ENCODE assay signal across 1 cellular context in the genomic region with DNA sequence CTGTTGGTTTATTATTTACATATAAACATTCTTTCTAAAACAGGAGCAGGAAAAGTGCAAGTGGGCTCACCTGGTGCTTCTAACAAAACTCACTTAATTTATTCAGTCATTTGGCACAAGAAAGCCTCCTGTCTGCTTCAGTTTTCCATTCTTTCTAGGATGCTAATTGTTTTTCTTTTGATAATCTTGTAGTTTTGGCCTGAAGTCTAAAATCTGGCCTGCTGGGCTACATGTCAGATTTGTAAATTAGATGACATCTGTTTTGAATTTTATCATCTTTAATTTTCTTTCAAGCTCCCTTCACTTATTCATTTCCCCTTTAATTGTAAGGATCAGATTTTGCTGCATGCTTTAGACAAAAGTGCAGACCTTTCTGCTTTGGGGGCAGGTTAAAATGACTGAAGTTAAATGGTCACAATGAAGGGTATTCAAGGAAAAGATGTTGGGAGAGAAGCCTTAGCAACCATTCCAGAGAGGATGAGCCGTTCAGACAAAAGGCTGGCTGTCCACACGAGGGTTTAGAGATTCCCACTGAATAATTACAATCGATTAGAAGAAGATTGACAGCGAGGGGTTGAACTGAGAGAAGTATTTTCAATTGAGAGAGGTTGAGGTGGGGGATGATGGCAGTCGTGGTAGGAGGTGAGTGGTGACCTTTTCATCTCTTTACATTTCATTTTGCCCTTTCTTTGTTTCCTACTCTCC.
TF ChIP-seq lines count a peak whose summit lies in the region.

No MANE protein-coding gene starts in this region.

TF ChIP-seq in SK-N-SH, 30 proteins besides CTCF, POLR2A, EP300 and RAD21 (continued from another document):
- TF ChIP-seq, protein P1, sequence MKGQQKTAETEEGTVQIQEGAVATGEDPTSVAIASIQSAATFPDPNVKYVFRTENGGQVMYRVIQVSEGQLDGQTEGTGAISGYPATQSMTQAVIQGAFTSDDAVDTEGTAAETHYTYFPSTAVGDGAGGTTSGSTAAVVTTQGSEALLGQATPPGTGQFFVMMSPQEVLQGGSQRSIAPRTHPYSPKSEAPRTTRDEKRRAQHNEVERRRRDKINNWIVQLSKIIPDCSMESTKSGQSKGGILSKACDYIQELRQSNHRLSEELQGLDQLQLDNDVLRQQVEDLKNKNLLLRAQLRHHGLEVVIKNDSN (IDR thresholded peaks at IDR 0.05; ENCODE audit: borderline replicate concordance, low read depth), result no peak
- TF ChIP-seq RCOR1 (IDR thresholded peaks at IDR 0.05; ENCODE audit: low read length) (0 out of 2 replicates have a peak, but pooled peaks have one; percentile 32), FOXJ3 (CRISPR knock-in tag; IDR thresholded peaks at IDR 0.05) (no peak), NRF1 (IDR thresholded peaks at IDR 0.05; ENCODE audit: low read depth, low read length) (no peak), GABPA (IDR thresholded peaks at IDR 0.05; ENCODE audit: low read depth) (no peak), TAF1 (IDR thresholded peaks at IDR 0.05; ENCODE audit: borderline replicate concordance, low read depth, low read length) (no peak), SMC3 (IDR thresholded peaks at IDR 0.05; ENCODE audit: low read depth, low read length) (no peak), FOSL2 (IDR thresholded peaks at IDR 0.05; ENCODE audit: borderline replicate concordance, low read depth) (no peak), SIN3A (IDR thresholded peaks at IDR 0.05; ENCODE audit: borderline replicate concordance, low read depth, low read length) (no peak), JUND (IDR thresholded peaks at IDR 0.05) (peak; percentile 13; the same call in 1 of the 2 replicates), MEF2A (IDR thresholded peaks at IDR 0.05; ENCODE audit: borderline replicate concordance, low read depth) (no peak), RXRA (IDR thresholded peaks at IDR 0.05; ENCODE audit: borderline replicate concordance, low read depth) (no peak), CHD2 (IDR thresholded peaks at IDR 0.05; ENCODE audit: low read length, partially characterized antibody) (no peak), MXI1 (IDR thresholded peaks at IDR 0.05; ENCODE audit: low read depth, low read length) (no peak), FOXM1 (IDR thresholded peaks at IDR 0.05; ENCODE audit: low read depth) (no peak), EZH2phosphoT487 (IDR thresholded peaks at IDR 0.05; ENCODE audit: borderline replicate concordance, low read depth) (no peak), ELF1 (IDR thresholded peaks at IDR 0.05) (no peak), TCF12 (IDR thresholded peaks at IDR 0.05) (peak; percentile 90), TEAD4 (IDR thresholded peaks at IDR 0.05; ENCODE audit: borderline replicate concordance, insufficient read depth) (0 out of 2 replicates have a peak, but pooled peaks have one; percentile 43), RFX5 (IDR thresholded peaks at IDR 0.05; ENCODE audit: low read length) (no peak)
- TF ChIP-seq, protein P2, sequence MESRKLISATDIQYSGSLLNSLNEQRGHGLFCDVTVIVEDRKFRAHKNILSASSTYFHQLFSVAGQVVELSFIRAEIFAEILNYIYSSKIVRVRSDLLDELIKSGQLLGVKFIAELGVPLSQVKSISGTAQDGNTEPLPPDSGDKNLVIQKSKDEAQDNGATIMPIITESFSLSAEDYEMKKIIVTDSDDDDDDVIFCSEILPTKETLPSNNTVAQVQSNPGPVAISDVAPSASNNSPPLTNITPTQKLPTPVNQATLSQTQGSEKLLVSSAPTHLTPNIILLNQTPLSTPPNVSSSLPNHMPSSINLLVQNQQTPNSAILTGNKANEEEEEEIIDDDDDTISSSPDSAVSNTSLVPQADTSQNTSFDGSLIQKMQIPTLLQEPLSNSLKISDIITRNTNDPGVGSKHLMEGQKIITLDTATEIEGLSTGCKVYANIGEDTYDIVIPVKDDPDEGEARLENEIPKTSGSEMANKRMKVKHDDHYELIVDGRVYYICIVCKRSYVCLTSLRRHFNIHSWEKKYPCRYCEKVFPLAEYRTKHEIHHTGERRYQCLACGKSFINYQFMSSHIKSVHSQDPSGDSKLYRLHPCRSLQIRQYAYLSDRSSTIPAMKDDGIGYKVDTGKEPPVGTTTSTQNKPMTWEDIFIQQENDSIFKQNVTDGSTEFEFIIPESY (IDR thresholded peaks at IDR 0.05; ENCODE audit: borderline replicate concordance, low read depth), result no peak
- TF ChIP-seq, protein P3, sequence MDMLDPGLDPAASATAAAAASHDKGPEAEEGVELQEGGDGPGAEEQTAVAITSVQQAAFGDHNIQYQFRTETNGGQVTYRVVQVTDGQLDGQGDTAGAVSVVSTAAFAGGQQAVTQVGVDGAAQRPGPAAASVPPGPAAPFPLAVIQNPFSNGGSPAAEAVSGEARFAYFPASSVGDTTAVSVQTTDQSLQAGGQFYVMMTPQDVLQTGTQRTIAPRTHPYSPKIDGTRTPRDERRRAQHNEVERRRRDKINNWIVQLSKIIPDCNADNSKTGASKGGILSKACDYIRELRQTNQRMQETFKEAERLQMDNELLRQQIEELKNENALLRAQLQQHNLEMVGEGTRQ (IDR thresholded peaks at IDR 0.05; ENCODE audit: borderline replicate concordance, low read depth, low read length), result no peak
- TF ChIP-seq, protein P4, sequence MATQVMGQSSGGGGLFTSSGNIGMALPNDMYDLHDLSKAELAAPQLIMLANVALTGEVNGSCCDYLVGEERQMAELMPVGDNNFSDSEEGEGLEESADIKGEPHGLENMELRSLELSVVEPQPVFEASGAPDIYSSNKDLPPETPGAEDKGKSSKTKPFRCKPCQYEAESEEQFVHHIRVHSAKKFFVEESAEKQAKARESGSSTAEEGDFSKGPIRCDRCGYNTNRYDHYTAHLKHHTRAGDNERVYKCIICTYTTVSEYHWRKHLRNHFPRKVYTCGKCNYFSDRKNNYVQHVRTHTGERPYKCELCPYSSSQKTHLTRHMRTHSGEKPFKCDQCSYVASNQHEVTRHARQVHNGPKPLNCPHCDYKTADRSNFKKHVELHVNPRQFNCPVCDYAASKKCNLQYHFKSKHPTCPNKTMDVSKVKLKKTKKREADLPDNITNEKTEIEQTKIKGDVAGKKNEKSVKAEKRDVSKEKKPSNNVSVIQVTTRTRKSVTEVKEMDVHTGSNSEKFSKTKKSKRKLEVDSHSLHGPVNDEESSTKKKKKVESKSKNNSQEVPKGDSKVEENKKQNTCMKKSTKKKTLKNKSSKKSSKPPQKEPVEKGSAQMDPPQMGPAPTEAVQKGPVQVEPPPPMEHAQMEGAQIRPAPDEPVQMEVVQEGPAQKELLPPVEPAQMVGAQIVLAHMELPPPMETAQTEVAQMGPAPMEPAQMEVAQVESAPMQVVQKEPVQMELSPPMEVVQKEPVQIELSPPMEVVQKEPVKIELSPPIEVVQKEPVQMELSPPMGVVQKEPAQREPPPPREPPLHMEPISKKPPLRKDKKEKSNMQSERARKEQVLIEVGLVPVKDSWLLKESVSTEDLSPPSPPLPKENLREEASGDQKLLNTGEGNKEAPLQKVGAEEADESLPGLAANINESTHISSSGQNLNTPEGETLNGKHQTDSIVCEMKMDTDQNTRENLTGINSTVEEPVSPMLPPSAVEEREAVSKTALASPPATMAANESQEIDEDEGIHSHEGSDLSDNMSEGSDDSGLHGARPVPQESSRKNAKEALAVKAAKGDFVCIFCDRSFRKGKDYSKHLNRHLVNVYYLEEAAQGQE (IDR thresholded peaks at IDR 0.05; ENCODE audit: low read depth, low read length), result no peak
- TF ChIP-seq, protein P5, sequence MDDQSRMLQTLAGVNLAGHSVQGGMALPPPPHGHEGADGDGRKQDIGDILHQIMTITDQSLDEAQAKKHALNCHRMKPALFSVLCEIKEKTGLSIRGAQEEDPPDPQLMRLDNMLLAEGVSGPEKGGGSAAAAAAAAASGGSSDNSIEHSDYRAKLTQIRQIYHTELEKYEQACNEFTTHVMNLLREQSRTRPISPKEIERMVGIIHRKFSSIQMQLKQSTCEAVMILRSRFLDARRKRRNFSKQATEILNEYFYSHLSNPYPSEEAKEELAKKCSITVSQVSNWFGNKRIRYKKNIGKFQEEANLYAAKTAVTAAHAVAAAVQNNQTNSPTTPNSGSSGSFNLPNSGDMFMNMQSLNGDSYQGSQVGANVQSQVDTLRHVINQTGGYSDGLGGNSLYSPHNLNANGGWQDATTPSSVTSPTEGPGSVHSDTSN (IDR thresholded peaks at IDR 0.05), result peak; percentile 65
- TF ChIP-seq, protein P6, sequence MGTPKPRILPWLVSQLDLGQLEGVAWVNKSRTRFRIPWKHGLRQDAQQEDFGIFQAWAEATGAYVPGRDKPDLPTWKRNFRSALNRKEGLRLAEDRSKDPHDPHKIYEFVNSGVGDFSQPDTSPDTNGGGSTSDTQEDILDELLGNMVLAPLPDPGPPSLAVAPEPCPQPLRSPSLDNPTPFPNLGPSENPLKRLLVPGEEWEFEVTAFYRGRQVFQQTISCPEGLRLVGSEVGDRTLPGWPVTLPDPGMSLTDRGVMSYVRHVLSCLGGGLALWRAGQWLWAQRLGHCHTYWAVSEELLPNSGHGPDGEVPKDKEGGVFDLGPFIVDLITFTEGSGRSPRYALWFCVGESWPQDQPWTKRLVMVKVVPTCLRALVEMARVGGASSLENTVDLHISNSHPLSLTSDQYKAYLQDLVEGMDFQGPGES (IDR thresholded peaks at IDR 0.05; ENCODE audit: low read depth, low read length), result no peak
TF ChIP-seq in SK-N-SH: peak in this region for 6.
